1 cellular context compared by ENCODE assay signal in genomic region chr6:157424491-157425020, GRCh38.
TF ChIP-seq lines count a peak whose summit lies in the region.

No MANE protein-coding gene starts in this region.

TF ChIP-seq in HepG2, 621 proteins besides CTCF, POLR2A, EP300 and RAD21 (continued from another document and continues in another):
- TF ChIP-seq, protein P1, sequence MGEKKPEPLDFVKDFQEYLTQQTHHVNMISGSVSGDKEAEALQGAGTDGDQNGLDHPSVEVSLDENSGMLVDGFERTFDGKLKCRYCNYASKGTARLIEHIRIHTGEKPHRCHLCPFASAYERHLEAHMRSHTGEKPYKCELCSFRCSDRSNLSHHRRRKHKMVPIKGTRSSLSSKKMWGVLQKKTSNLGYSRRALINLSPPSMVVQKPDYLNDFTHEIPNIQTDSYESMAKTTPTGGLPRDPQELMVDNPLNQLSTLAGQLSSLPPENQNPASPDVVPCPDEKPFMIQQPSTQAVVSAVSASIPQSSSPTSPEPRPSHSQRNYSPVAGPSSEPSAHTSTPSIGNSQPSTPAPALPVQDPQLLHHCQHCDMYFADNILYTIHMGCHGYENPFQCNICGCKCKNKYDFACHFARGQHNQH (CRISPR knock-in tag; IDR thresholded peaks at IDR 0.05) = peak; percentile 42; the same call in 1 of the 2 replicates
- TF ChIP-seq ZNF577 (CRISPR knock-in tag; IDR thresholded peaks at IDR 0.05; ENCODE audit: borderline replicate concordance, low read depth) (no peak), ZNF138 (CRISPR knock-in tag; IDR thresholded peaks at IDR 0.05; ENCODE audit: low read depth) (no peak), SP2 (CRISPR knock-in tag; IDR thresholded peaks at IDR 0.05) (no peak), ZNF550 (CRISPR knock-in tag; IDR thresholded peaks at IDR 0.05; ENCODE audit: borderline replicate concordance) (no peak), ZNF589 (CRISPR knock-in tag; conservative IDR thresholded peaks at IDR 0.05) (no peak), ZFY (CRISPR knock-in tag; IDR thresholded peaks at IDR 0.05) (peak; percentile 24; the same call in 1 of the 2 replicates), ZNF30 (CRISPR knock-in tag; IDR thresholded peaks at IDR 0.05) (no peak), ZNF180 (CRISPR knock-in tag; IDR thresholded peaks at IDR 0.05; ENCODE audit: borderline replicate concordance, low read depth) (no peak), RFXANK (CRISPR knock-in tag; IDR thresholded peaks at IDR 0.05) (0 out of 2 replicates have a peak, but pooled peaks have one; percentile 36), ARID3A (IDR thresholded peaks at IDR 0.05; ENCODE audit: low read depth, low read length) (0 out of 2 replicates have a peak, but pooled peaks have one; percentile 50), TARDBP (CRISPR knock-in tag; IDR thresholded peaks at IDR 0.05) (no peak), CEBPG (CRISPR knock-in tag; IDR thresholded peaks at IDR 0.05) (peak; percentile 70), ZNF143 (CRISPR knock-in tag; IDR thresholded peaks at IDR 0.05) (no peak), FLYWCH1 (CRISPR knock-in tag; IDR thresholded peaks at IDR 0.05) (no peak), SNAPC4 (CRISPR knock-in tag; IDR thresholded peaks at IDR 0.05) (no peak), ZNF430 (CRISPR knock-in tag; IDR thresholded peaks at IDR 0.05) (no peak), ZNF292 (CRISPR knock-in tag; IDR thresholded peaks at IDR 0.05; ENCODE audit: borderline replicate concordance, low read depth) (peak; percentile 40; the same call in 1 of the 2 replicates), ZNF24 (IDR thresholded peaks at IDR 0.05) (no peak), FOXA3 (CRISPR knock-in tag; IDR thresholded peaks at IDR 0.05) (0 out of 2 replicates have a peak, but pooled peaks have one; percentile 18), MZF1 (CRISPR knock-in tag; IDR thresholded peaks at IDR 0.05; ENCODE audit: borderline replicate concordance) (no peak), FIP1L1 (IDR thresholded peaks at IDR 0.05; ENCODE audit: borderline replicate concordance, insufficient read depth, low read depth, low read length) (no peak), YEATS4 (CRISPR knock-in tag; IDR thresholded peaks at IDR 0.05; ENCODE audit: borderline replicate concordance) (peak; percentile 11; the same call in 1 of the 2 replicates), NR2F1 (CRISPR knock-in tag; IDR thresholded peaks at IDR 0.05) (no peak), ZNF501 (CRISPR knock-in tag; IDR thresholded peaks at IDR 0.05) (no peak), SKI (IDR thresholded peaks at IDR 0.05; ENCODE audit: partially characterized antibody) (peak; percentile 43), SP5 (CRISPR knock-in tag; IDR thresholded peaks at IDR 0.05; ENCODE audit: borderline replicate concordance, low read depth) (peak; percentile 26; the same call in 1 of the 2 replicates), MAFG (CRISPR knock-in tag; IDR thresholded peaks at IDR 0.05) (no peak), RFX1 (IDR thresholded peaks at IDR 0.05) (no peak), KLF16 (CRISPR knock-in tag; IDR thresholded peaks at IDR 0.05) (peak in 1 of 2 experiments; percentile 65; a peak in 1 of 4 replicates)
- TF ChIP-seq, protein P2, sequence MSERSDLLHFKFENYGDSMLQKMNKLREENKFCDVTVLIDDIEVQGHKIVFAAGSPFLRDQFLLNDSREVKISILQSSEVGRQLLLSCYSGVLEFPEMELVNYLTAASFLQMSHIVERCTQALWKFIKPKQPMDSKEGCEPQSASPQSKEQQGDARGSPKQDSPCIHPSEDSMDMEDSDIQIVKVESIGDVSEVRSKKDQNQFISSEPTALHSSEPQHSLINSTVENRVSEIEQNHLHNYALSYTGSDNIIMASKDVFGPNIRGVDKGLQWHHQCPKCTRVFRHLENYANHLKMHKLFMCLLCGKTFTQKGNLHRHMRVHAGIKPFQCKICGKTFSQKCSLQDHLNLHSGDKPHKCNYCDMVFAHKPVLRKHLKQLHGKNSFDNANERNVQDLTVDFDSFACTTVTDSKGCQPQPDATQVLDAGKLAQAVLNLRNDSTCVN (CRISPR knock-in tag; IDR thresholded peaks at IDR 0.05; ENCODE audit: borderline replicate concordance) = 0 out of 2 replicates have a peak, but pooled peaks have one; percentile 30
- TF ChIP-seq, protein P3, sequence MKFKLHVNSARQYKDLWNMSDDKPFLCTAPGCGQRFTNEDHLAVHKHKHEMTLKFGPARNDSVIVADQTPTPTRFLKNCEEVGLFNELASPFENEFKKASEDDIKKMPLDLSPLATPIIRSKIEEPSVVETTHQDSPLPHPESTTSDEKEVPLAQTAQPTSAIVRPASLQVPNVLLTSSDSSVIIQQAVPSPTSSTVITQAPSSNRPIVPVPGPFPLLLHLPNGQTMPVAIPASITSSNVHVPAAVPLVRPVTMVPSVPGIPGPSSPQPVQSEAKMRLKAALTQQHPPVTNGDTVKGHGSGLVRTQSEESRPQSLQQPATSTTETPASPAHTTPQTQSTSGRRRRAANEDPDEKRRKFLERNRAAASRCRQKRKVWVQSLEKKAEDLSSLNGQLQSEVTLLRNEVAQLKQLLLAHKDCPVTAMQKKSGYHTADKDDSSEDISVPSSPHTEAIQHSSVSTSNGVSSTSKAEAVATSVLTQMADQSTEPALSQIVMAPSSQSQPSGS (CRISPR knock-in tag; IDR thresholded peaks at IDR 0.05) = 0 out of 2 replicates have a peak, but pooled peaks have one; percentile 25
- TF ChIP-seq, protein P4, sequence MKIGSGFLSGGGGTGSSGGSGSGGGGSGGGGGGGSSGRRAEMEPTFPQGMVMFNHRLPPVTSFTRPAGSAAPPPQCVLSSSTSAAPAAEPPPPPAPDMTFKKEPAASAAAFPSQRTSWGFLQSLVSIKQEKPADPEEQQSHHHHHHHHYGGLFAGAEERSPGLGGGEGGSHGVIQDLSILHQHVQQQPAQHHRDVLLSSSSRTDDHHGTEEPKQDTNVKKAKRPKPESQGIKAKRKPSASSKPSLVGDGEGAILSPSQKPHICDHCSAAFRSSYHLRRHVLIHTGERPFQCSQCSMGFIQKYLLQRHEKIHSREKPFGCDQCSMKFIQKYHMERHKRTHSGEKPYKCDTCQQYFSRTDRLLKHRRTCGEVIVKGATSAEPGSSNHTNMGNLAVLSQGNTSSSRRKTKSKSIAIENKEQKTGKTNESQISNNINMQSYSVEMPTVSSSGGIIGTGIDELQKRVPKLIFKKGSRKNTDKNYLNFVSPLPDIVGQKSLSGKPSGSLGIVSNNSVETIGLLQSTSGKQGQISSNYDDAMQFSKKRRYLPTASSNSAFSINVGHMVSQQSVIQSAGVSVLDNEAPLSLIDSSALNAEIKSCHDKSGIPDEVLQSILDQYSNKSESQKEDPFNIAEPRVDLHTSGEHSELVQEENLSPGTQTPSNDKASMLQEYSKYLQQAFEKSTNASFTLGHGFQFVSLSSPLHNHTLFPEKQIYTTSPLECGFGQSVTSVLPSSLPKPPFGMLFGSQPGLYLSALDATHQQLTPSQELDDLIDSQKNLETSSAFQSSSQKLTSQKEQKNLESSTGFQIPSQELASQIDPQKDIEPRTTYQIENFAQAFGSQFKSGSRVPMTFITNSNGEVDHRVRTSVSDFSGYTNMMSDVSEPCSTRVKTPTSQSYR (CRISPR knock-in tag; IDR thresholded peaks at IDR 0.05; ENCODE audit: borderline replicate concordance) = no peak
- TF ChIP-seq, protein P5, sequence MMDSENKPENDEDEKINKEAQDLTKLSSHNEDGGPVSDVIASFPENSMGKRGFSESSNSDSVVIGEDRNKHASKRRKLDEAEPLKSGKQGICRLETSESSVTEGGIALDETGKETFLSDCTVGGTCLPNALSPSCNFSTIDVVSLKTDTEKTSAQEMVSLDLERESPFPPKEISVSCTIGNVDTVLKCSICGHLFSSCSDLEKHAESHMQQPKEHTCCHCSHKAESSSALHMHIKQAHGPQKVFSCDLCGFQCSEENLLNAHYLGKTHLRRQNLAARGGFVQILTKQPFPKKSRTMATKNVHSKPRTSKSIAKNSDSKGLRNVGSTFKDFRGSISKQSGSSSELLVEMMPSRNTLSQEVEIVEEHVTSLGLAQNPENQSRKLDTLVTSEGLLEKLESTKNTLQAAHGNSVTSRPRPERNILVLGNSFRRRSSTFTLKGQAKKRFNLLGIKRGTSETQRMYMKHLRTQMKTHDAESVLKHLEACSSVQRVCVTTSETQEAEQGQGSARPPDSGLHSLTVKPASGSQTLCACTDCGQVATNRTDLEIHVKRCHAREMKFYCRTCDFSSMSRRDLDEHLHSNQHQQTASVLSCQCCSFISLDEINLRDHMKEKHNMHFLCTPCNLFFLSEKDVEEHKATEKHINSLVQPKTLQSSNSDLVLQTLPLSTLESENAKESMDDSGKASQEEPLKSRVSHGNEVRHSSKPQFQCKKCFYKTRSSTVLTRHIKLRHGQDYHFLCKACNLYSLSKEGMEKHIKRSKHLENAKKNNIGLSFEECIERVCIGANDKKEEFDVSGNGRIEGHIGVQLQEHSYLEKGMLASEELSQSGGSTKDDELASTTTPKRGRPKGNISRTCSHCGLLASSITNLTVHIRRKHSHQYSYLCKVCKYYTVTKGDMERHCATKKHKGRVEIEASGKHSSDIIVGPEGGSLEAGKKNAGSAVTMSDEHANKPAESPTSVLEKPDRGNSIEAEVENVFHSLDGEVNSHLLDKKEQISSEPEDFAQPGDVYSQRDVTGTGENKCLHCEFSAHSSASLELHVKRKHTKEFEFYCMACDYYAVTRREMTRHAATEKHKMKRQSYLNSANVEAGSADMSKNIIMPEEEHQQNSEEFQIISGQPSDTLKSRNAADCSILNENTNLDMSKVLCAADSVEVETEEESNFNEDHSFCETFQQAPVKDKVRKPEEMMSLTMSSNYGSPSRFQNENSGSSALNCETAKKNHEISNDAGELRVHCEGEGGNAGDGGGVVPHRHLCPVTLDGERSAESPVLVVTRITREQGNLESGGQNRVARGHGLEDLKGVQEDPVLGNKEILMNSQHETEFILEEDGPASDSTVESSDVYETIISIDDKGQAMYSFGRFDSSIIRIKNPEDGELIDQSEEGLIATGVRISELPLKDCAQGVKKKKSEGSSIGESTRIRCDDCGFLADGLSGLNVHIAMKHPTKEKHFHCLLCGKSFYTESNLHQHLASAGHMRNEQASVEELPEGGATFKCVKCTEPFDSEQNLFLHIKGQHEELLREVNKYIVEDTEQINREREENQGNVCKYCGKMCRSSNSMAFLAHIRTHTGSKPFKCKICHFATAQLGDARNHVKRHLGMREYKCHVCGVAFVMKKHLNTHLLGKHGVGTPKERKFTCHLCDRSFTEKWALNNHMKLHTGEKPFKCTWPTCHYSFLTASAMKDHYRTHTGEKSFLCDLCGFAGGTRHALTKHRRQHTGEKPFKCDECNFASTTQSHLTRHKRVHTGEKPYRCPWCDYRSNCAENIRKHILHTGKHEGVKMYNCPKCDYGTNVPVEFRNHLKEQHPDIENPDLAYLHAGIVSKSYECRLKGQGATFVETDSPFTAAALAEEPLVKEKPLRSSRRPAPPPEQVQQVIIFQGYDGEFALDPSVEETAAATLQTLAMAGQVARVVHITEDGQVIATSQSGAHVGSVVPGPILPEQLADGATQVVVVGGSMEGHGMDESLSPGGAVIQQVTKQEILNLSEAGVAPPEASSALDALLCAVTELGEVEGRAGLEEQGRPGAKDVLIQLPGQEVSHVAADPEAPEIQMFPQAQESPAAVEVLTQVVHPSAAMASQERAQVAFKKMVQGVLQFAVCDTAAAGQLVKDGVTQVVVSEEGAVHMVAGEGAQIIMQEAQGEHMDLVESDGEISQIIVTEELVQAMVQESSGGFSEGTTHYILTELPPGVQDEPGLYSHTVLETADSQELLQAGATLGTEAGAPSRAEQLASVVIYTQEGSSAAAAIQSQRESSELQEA (CRISPR knock-in tag; IDR thresholded peaks at IDR 0.05; ENCODE audit: not compliant biosample characterization) = no peak
